ENCODE assay signal across 27 cellular contexts in genomic region chr19:23716792-23717191, GRCh38.
"Had no signal": no experiment of that assay in that cellular context is flagged by ENCODE, and none has a peak within 500 bp of the region (broad histone marks: within the 10 kb centered on the region; RNA-seq: fewer than 3 reads in every experiment).

No MANE protein-coding gene starts in this region.

- H3K27ac Mint-ChIP-seq: naive thymus-derived CD4-positive, alpha-beta T cell; nephron; neural progenitor cell; progenitor cell of endocrine pancreas; stimulated activated naive B cell treated with anti-CD40 and anti-IgM and Interleukin-4, amounts not matched to agents 10 μg/mL and 1 μg/mL and 100 μg/mL, for 72 hours; stimulated activated naive CD8-positive, alpha-beta T cell treated with anti-CD3 and anti-CD28 coated beads, Interleukin-15, Interleukin-2, amounts not matched to agents 100 ng/mL and 50 ng/mL, for 24 hours had no signal

- H3K27me3 ChIP-seq: left lung, right lobe of liver, tibial nerve, upper lobe of left lung had no signal

- H3K4me1 ChIP-seq: esophagus squamous epithelium, heart right ventricle, left lung, neural progenitor cell, parathyroid adenoma, right lobe of liver, tibial nerve, upper lobe of left lung had no signal

- H3K36me3 Mint-ChIP-seq: neural progenitor cell; stimulated activated naive B cell treated with anti-CD40 and anti-IgM and Interleukin-4, amounts not matched to agents 10 μg/mL and 1 μg/mL and 100 μg/mL, for 72 hours had no signal

- H3K4me3 Mint-ChIP-seq: naive thymus-derived CD4-positive, alpha-beta T cell; nephron; neural progenitor cell; stimulated activated naive B cell treated with anti-CD40 and anti-IgM and Interleukin-4, amounts not matched to agents 10 μg/mL and 1 μg/mL and 100 μg/mL, for 72 hours; stimulated activated naive CD8-positive, alpha-beta T cell treated with anti-CD3 and anti-CD28 coated beads, Interleukin-15, Interleukin-2, amounts not matched to agents 100 ng/mL and 50 ng/mL, for 24 hours had no signal

- H3K9me3 ChIP-seq: esophagus squamous epithelium, right lobe of liver, thoracic aorta, tibial nerve, upper lobe of left lung had no signal

- H3K4me2 ChIP-seq: neural progenitor cell had no signal

- DNase-seq: dorsolateral prefrontal cortex; effector CD4-positive, alpha-beta T cell; esophagus squamous epithelium; foreskin melanocyte; glutamatergic neuron; heart right ventricle; hippocampal formation; left cardiac atrium; left lung; mesendoderm; midbrain; naive thymus-derived CD4-positive, alpha-beta T cell; right lobe of liver; small intestine; stimulated activated CD4-positive, alpha-beta T cell treated with anti-CD3 and anti-CD28 coated beads, Interleukin-15, amount 100 ng/mL, for 24 hours; stimulated activated CD4-positive, alpha-beta T cell treated with anti-CD3 and anti-CD28 coated beads, Interleukin-2, amount 100 ng/mL, for 48 hours; stimulated activated naive B cell treated with anti-CD40 and anti-IgM and Interleukin-4, amounts not matched to agents 10 μg/mL and 1 μg/mL and 100 μg/mL, for 72 hours; upper lobe of left lung had no signal

- H3K9me3 Mint-ChIP-seq: stimulated activated naive B cell treated with anti-CD40 and anti-IgM and Interleukin-4, amounts not matched to agents 10 μg/mL and 1 μg/mL and 100 μg/mL, for 72 hours had no signal

- H3K79me2 ChIP-seq: parathyroid adenoma had no signal

- H3K27ac ChIP-seq: dorsolateral prefrontal cortex, esophagus squamous epithelium, heart right ventricle, left lung, neural progenitor cell, parathyroid adenoma, right lobe of liver, thoracic aorta, tibial nerve, upper lobe of left lung had no signal

- H3K9ac ChIP-seq: neural progenitor cell, parathyroid adenoma had no signal

- ATAC-seq: heart right ventricle; left cardiac atrium; left lung; naive thymus-derived CD4-positive, alpha-beta T cell; right lobe of liver; stimulated activated naive B cell treated with anti-CD40 and anti-IgM and Interleukin-4, amounts not matched to agents 10 μg/mL and 1 μg/mL and 100 μg/mL, for 72 hours had no signal

- FAIRE-seq: islet of Langerhans, small intestine, urothelium cell line had no signal

- H3K36me3 ChIP-seq: esophagus squamous epithelium, heart right ventricle, left lung, neural progenitor cell, right lobe of liver, thoracic aorta, tibial nerve, upper lobe of left lung had no signal

- H2AFZ ChIP-seq: neural progenitor cell, parathyroid adenoma had no signal

- H3K4me1 Mint-ChIP-seq: nephron, neural progenitor cell had no signal

- H3K4me3 ChIP-seq: dorsolateral prefrontal cortex, esophagus squamous epithelium, heart right ventricle, left lung, neural progenitor cell, right lobe of liver, thoracic aorta, tibial nerve, upper lobe of left lung had no signal
